In genomic region chr3:197219627-197220026, GRCh38 we compare ENCODE assay signal across 17 cellular contexts.
"Had no signal": no experiment of that assay in that cellular context is flagged by ENCODE, and none has a peak within 500 bp of the region (broad histone marks: within the 10 kb centered on the region; RNA-seq: fewer than 3 reads in every experiment).

No MANE protein-coding gene starts in this region.

- H3K9me3 ChIP-seq: ascending aorta, heart right ventricle, mucosa of descending colon, neutrophil, right atrium auricular region, transverse colon had no signal

- H3K36me3 ChIP-seq: ascending aorta, heart right ventricle, neutrophil, right atrium auricular region, transverse colon had no signal

- H3K27ac ChIP-seq: ascending aorta, heart right ventricle, neutrophil, right atrium auricular region, skin epidermis, transverse colon had no signal

- H3K27me3 Mint-ChIP-seq: naive thymus-derived CD4-positive, alpha-beta T cell had no signal

- H3K4me3 Mint-ChIP-seq: activated naive CD4-positive, alpha-beta T cell treated with anti-CD3 and anti-CD28 coated beads for 36 hours; naive thymus-derived CD4-positive, alpha-beta T cell had no signal

- ATAC-seq: heart right ventricle; left colon; mucosa of descending colon; naive thymus-derived CD4-positive, alpha-beta T cell had no signal

- H3K4me3 ChIP-seq: ascending aorta, heart right ventricle, mucosa of descending colon, right atrium auricular region, skin epidermis, transverse colon had no signal

- DNase-seq: activated CD4-positive, CD25-positive, alpha-beta regulatory T cell treated with anti-CD3 and anti-CD28 coated beads, Interleukin-2, amount 50 U/mL, for 72 hours; activated naive CD4-positive, alpha-beta T cell treated with anti-CD3 and anti-CD28 coated beads for 36 hours; heart right ventricle; left colon; mucosa of descending colon; naive thymus-derived CD4-positive, alpha-beta T cell; stimulated activated CD4-positive, alpha-beta T cell treated with anti-CD3 and anti-CD28 coated beads, Interleukin-15, amount 100 ng/mL, for 24 hours; stimulated activated CD4-positive, alpha-beta T cell treated with anti-CD3 and anti-CD28 coated beads, Interleukin-4, amount 100 ng/mL, for 24 hours; stimulated activated naive CD4-positive, alpha-beta T cell treated with Interleukin-2 at 50 U/mL for 16 hours; substantia nigra; T-helper 9 cell; transverse colon had no signal

- H3K27me3 ChIP-seq: ascending aorta, heart right ventricle, neutrophil, right atrium auricular region, transverse colon had no signal

- H3K27ac Mint-ChIP-seq: activated naive CD4-positive, alpha-beta T cell treated with anti-CD3 and anti-CD28 coated beads for 36 hours; activated T-helper 2 cell treated with anti-CD3 and anti-CD28 coated beads, Interferon-gamma antibody, Interleukin-2, Interleukin-4, amounts not matched to agents 10 μg/mL and 5 μg/mL and 100 μg/mL, durations not matched to agents 14 hours and 24 hours and 36 hours; naive thymus-derived CD4-positive, alpha-beta T cell had no signal

- H3K9me3 Mint-ChIP-seq: activated naive CD4-positive, alpha-beta T cell treated with anti-CD3 and anti-CD28 coated beads for 36 hours; activated T-helper 2 cell treated with anti-CD3 and anti-CD28 coated beads, Interferon-gamma antibody, Interleukin-2, Interleukin-4, amounts not matched to agents 10 μg/mL and 5 μg/mL and 100 μg/mL, durations not matched to agents 14 hours and 24 hours and 36 hours; naive thymus-derived CD4-positive, alpha-beta T cell had no signal
